In the genomic region with DNA sequence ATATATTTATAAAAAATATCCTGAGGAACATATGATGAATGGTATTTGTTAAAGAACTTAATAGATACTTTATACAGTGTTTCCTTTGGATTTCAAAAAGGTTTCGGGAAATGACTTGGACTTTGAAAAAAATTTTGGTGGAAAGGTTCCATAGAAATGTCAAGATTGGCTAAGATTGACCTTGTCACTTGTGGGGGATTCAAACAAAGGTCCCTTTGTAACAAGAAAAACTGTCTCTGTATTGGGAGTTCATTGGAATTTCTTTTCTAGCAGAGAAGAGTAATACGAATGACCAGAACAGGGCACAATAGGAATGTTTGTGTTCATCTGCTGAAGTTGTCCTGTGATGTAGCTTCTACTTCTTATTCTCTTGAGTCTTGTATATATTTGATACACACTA, we compare ENCODE assay signal across 37 cellular contexts.
"Had no signal": no experiment of that assay in that cellular context is flagged by ENCODE, and none has a peak within 500 bp of the region (broad histone marks: within the 10 kb centered on the region; RNA-seq: fewer than 3 reads in every experiment).

No MANE protein-coding gene starts in this region.

- H3K4me3 ChIP-seq: MG63, Peyer's patch had no signal

- H3K4me1 ChIP-seq: Peyer's patch had no signal

- H3K36me3 ChIP-seq: MG63, Peyer's patch, WERI-Rb-1 had no signal

- H3K27ac Mint-ChIP-seq: activated CD4-positive, alpha-beta memory T cell treated with anti-CD3 and anti-CD28 coated beads, Interleukin-2, amount 10 ng/mL, durations not matched to agents 7 days and 5 days; activated CD8-positive, alpha-beta memory T cell treated with anti-CD3 and anti-CD28 coated beads, Interleukin-2, amount 10 ng/mL, durations not matched to agents 7 days and 5 days; activated naive CD4-positive, alpha-beta T cell treated with anti-CD3 and anti-CD28 coated beads, Interleukin-2, amount 10 ng/mL, durations not matched to agents 7 days and 5 days; activated naive CD8-positive, alpha-beta T cell; activated naive CD8-positive, alpha-beta T cell treated with anti-CD3 and anti-CD28 coated beads, Interleukin-2, amount 50 U/mL, for 24 hours; brain had no signal

- H3K9me3 Mint-ChIP-seq: activated CD4-positive, alpha-beta memory T cell treated with anti-CD3 and anti-CD28 coated beads, Interleukin-2, amount 10 ng/mL, durations not matched to agents 7 days and 5 days; activated naive CD4-positive, alpha-beta T cell treated with anti-CD3 and anti-CD28 coated beads, Interleukin-2, amount 10 ng/mL, durations not matched to agents 7 days and 5 days; activated naive CD8-positive, alpha-beta T cell treated with anti-CD3 and anti-CD28 coated beads, Interleukin-2, amount 50 U/mL, for 24 hours; brain had no signal

- H3K27me3 ChIP-seq: Peyer's patch had no signal

- DNase-seq: activated CD4-positive, alpha-beta memory T cell treated with anti-CD3 and anti-CD28 coated beads, Interleukin-2, amount 10 ng/mL, durations not matched to agents 7 days and 5 days; activated CD4-positive, alpha-beta T cell treated with anti-CD3 and anti-CD28 coated beads for 1 hour; activated CD4-positive, alpha-beta T cell treated with anti-CD3 and anti-CD28 coated beads for 48 hours; activated CD4-positive, CD25-positive, alpha-beta regulatory T cell; activated CD8-positive, alpha-beta memory T cell treated with anti-CD3 and anti-CD28 coated beads for 24 hours; activated CD8-positive, alpha-beta memory T cell treated with anti-CD3 and anti-CD28 coated beads, Interleukin-2, amount 10 ng/mL, durations not matched to agents 7 days and 5 days; activated CD8-positive, alpha-beta memory T cell treated with anti-CD3 and anti-CD28 coated beads, Interleukin-2, amount 50 U/mL, for 48 hours; activated effector memory CD4-positive, alpha-beta T cell treated with Interleukin-2 at 50 U/mL for 16 hours; activated naive CD4-positive, alpha-beta T cell treated with anti-CD3 and anti-CD28 coated beads, Interleukin-2, amount 10 ng/mL, durations not matched to agents 7 days and 5 days; activated naive CD8-positive, alpha-beta T cell treated with anti-CD3 and anti-CD28 coated beads, Interleukin-2, amount 50 U/mL, for 24 hours; activated T-cell treated with anti-CD3 and anti-CD28 coated beads, Interleukin-2, amount 50 U/mL, for 48 hours; anterior cingulate cortex; caudate nucleus; Kasumi-1; KG1; MG63; NCI-H1048; NCI-H1105 treated with DMSO at 0.1 percent for 48 hours; NCI-H1436; NCI-H1694; NCI-H2029; NCI-H345; NCI-H526; NCI-H748 treated with DMSO at 0.1 percent for 48 hours; NK-92 treated with Interleukin-12 subunit alpha and Interleukin-12 subunit beta, amount 100 ng/mL, for 24 hours; PC-3; Peyer's patch; SIG-M5; SW 1271; T-helper 1 cell; T-helper 2 cell; T-helper 9 cell; WERI-Rb-1 had no signal

- H3K9me3 ChIP-seq: MG63, Peyer's patch had no signal

- H3K4me3 Mint-ChIP-seq: activated CD4-positive, alpha-beta memory T cell treated with anti-CD3 and anti-CD28 coated beads, Interleukin-2, amount 10 ng/mL, durations not matched to agents 7 days and 5 days; activated CD8-positive, alpha-beta memory T cell treated with anti-CD3 and anti-CD28 coated beads, Interleukin-2, amount 10 ng/mL, durations not matched to agents 7 days and 5 days; activated naive CD4-positive, alpha-beta T cell treated with anti-CD3 and anti-CD28 coated beads, Interleukin-2, amount 10 ng/mL, durations not matched to agents 7 days and 5 days; activated naive CD8-positive, alpha-beta T cell; activated naive CD8-positive, alpha-beta T cell treated with anti-CD3 and anti-CD28 coated beads, Interleukin-2, amount 50 U/mL, for 24 hours; brain had no signal

- ATAC-seq: activated CD8-positive, alpha-beta memory T cell treated with anti-CD3 and anti-CD28 coated beads, Interleukin-2, amount 10 ng/mL, durations not matched to agents 7 days and 5 days; activated naive CD8-positive, alpha-beta T cell treated with anti-CD3 and anti-CD28 coated beads, Interleukin-2, amount 50 U/mL, for 24 hours; PC-3; Right ventricle myocardium inferior had no signal

- H3K4me1 Mint-ChIP-seq: activated CD4-positive, alpha-beta memory T cell treated with anti-CD3 and anti-CD28 coated beads, Interleukin-2, amount 10 ng/mL, durations not matched to agents 7 days and 5 days; activated CD8-positive, alpha-beta memory T cell treated with anti-CD3 and anti-CD28 coated beads, Interleukin-2, amount 10 ng/mL, durations not matched to agents 7 days and 5 days; activated naive CD4-positive, alpha-beta T cell treated with anti-CD3 and anti-CD28 coated beads, Interleukin-2, amount 10 ng/mL, durations not matched to agents 7 days and 5 days; activated naive CD8-positive, alpha-beta T cell treated with anti-CD3 and anti-CD28 coated beads, Interleukin-2, amount 50 U/mL, for 24 hours had no signal

- H3K36me3 Mint-ChIP-seq: activated CD8-positive, alpha-beta memory T cell treated with anti-CD3 and anti-CD28 coated beads, Interleukin-2, amount 10 ng/mL, durations not matched to agents 7 days and 5 days; activated naive CD4-positive, alpha-beta T cell treated with anti-CD3 and anti-CD28 coated beads, Interleukin-2, amount 10 ng/mL, durations not matched to agents 7 days and 5 days; activated naive CD8-positive, alpha-beta T cell; brain had no signal

- H3K27me3 Mint-ChIP-seq: activated naive CD8-positive, alpha-beta T cell treated with anti-CD3 and anti-CD28 coated beads, Interleukin-2, amount 50 U/mL, for 24 hours had no signal

- H3K27ac ChIP-seq: Peyer's patch, RWPE1, WERI-Rb-1 had no signal
